11 cellular contexts compared by ENCODE assay signal in genomic region chr5:81849769-81850367, GRCh38.
DNase-seq lines count a peak whose midpoint lies in the region; ATAC-seq and TF ChIP-seq lines count a peak whose summit lies in the region.
"Had no signal": no experiment of that assay in that cellular context is flagged by ENCODE, and none has a peak within 500 bp of the region (broad histone marks: within the 10 kb centered on the region; RNA-seq: fewer than 3 reads in every experiment).

No MANE protein-coding gene starts in this region.

- ATAC-seq in left ventricle myocardium superior = no peak
- ATAC-seq in natural killer cell treated with Interleukin-12 subunit alpha and Interleukin-12 subunit beta and Interleukin-15 and Interleukin-18, amount 100 ng/mL, for 72 hours = no peak

- H3K4me1 ChIP-seq in cardiac muscle cell (ENCODE audit: low read depth) (peaks cover 45% of the 10 kb centered on the region), breast epithelium (peaks cover 14 to 26% of the 10 kb centered on the region in 2 donors), uterus (peaks cover 3 to 6% of the 10 kb centered on the region in 2 donors)

- H3K9me3 ChIP-seq in cardiac muscle cell (ENCODE audit: low read depth) (no peaks in the 10 kb centered on the region), breast epithelium (no peaks in the 10 kb centered on the region), uterus (no peaks in the 10 kb centered on the region)
- H3K9me3 ChIP-seq: HAP-1 had no signal

- no peaks in the 10 kb centered on the region for H3K9me3 Mint-ChIP-seq in natural killer cell treated with Interleukin-12 subunit alpha and Interleukin-12 subunit beta and Interleukin-15 and Interleukin-18, amount 100 ng/mL, for 72 hours
- H3K9me3 Mint-ChIP-seq: activated B cell treated with CpG ODN at 0.5 μM for 24 hours had no signal

- TF ChIP-seq CTCF in cardiac muscle cell (IDR thresholded peaks at IDR 0.05; ENCODE audit: low read depth, low read length) (no peak), breast epithelium (IDR thresholded peaks at IDR 0.05) (no peak), uterus (IDR thresholded peaks at IDR 0.05) (no peak)

- H3K27ac Mint-ChIP-seq in natural killer cell treated with Interleukin-12 subunit alpha and Interleukin-12 subunit beta and Interleukin-15 and Interleukin-18, amount 100 ng/mL, for 72 hours = peak overlapping the region in 1 of 2 donors; percentile 9
- H3K27ac Mint-ChIP-seq: activated B cell treated with CpG ODN at 0.5 μM for 24 hours had no signal

- H3K4me1 Mint-ChIP-seq in natural killer cell treated with Interleukin-12 subunit alpha and Interleukin-12 subunit beta and Interleukin-15 and Interleukin-18, amount 100 ng/mL, for 72 hours (ENCODE audit: low read depth in 2 of 2) = peaks cover 21 to 30% of the 10 kb centered on the region in 2 donors

- peaks cover 5 to 9% of the 10 kb centered on the region in 2 donors for H3K27me3 Mint-ChIP-seq in natural killer cell treated with Interleukin-12 subunit alpha and Interleukin-12 subunit beta and Interleukin-15 and Interleukin-18, amount 100 ng/mL, for 72 hours
- H3K27me3 Mint-ChIP-seq: activated B cell treated with CpG ODN at 0.5 μM for 24 hours had no signal

- H3K27ac ChIP-seq in cardiac muscle cell (peak overlapping the region; percentile 94), breast epithelium (peak overlapping the region; percentile 90 to 93), uterus (peak overlapping the region; percentile 86 to 95)

- intact Hi-C loops in left ventricle myocardium superior (cut with micrococcal nuclease) = loop anchor here (10.0 kb wide), 3 partner anchors 55 to 345 kb away; no protein-coding TSS in a partner anchor
- intact Hi-C loops in breast epithelium (cut with DNase I; ENCODE audit: low total_unique reads) = loop anchor here (5.0 kb wide), 1 partner anchor 98 kb away; the partner anchor contains the start of gene SSBP2
- intact Hi-C loops in uterus (cut with DNase I; ENCODE audit: low total_unique reads) = loop anchor here (5.0 to 10.0 kb wide), 2 partner anchors 63 to 115 kb away; no protein-coding TSS in a partner anchor

- H3K36me3 ChIP-seq in cardiac muscle cell = no peaks in the 10 kb centered on the region
- no peaks in the 10 kb centered on the region for H3K36me3 ChIP-seq in breast epithelium
- no peaks in the 10 kb centered on the region for H3K36me3 ChIP-seq in uterus
- H3K36me3 ChIP-seq: HAP-1 had no signal

- TF ChIP-seq POLR2A in breast epithelium (IDR thresholded peaks at IDR 0.05) (no peak), uterus (IDR thresholded peaks at IDR 0.05) (no peak)

- DNase-seq in cardiac muscle cell (ENCODE audit: low read depth in 1 of 2, low spot score in 1 of 2) = no peak
- DNase-seq in left ventricle myocardium superior = no peak
- peak in 1 of 2 donors; percentile 49 for DNase-seq in breast epithelium (ENCODE audit: low spot score in 2 of 2)
- no peak for DNase-seq in natural killer cell treated with Interleukin-12 subunit alpha and Interleukin-12 subunit beta and Interleukin-15 and Interleukin-18, amount 100 ng/mL, for 72 hours (ENCODE audit: low spot score)
- no peak for DNase-seq in uterus
- no peak for DNase-seq in NCI-H1436 (lab: John Stamatoyannopoulos, UW)
- no peak for DNase-seq in SKM-1 treated with dmso at 0.1 percent for 144 hours (lab: John Stamatoyannopoulos, UW; ENCODE audit: unreplicated experiment)
- no peak for DNase-seq in stimulated activated naive CD4-positive, alpha-beta T cell treated with Interleukin-2 at 50 U/mL for 16 hours (lab: John Stamatoyannopoulos, UW)
- DNase-seq: activated B cell treated with CpG ODN at 0.5 μM for 24 hours, COR-L47 had no signal

- H3K27me3 ChIP-seq in cardiac muscle cell (no peaks in the 10 kb centered on the region), breast epithelium (no peaks in the 10 kb centered on the region), uterus (no peaks in the 10 kb centered on the region)

- peak overlapping the region; percentile 95 for H3K4me3 Mint-ChIP-seq in natural killer cell treated with Interleukin-12 subunit alpha and Interleukin-12 subunit beta and Interleukin-15 and Interleukin-18, amount 100 ng/mL, for 72 hours

- H3K4me3 ChIP-seq in cardiac muscle cell (no peak overlapping the region), breast epithelium (no peak overlapping the region), uterus (no peak overlapping the region)
- H3K4me3 ChIP-seq: HAP-1 had no signal

- peaks cover 6% of the 10 kb centered on the region for H3K36me3 Mint-ChIP-seq in natural killer cell treated with Interleukin-12 subunit alpha and Interleukin-12 subunit beta and Interleukin-15 and Interleukin-18, amount 100 ng/mL, for 72 hours
